In genomic region chr2:166375736-166376487, GRCh38 we compare ENCODE assay signal across 8 cellular contexts. TPM values are rescaled to one million over a fixed set of nuclear protein-coding genes. Genes with fewer than 3 reads are reported as not detected.
DNase-seq lines count a peak whose midpoint lies in the region; ATAC-seq, FAIRE-seq and TF ChIP-seq lines count a peak whose summit lies in the region.

Gene SCN9A, minus strand, starts transcription at chr2:166375944. Its CDS starts 64,188 bp downstream, at chr2:166311756.

- H3K27me3 ChIP-seq in BJ (ENCODE audit: control insufficient read depth, insufficient read depth, low read length): no peaks in the 10 kb centered on the region
- H3K27me3 ChIP-seq in PC-3 (ENCODE audit: low read length): peaks cover 6% of the 10 kb centered on the region; the same call in 1 of the 2 replicates
- no peaks in the 10 kb centered on the region for H3K27me3 ChIP-seq in brain microvascular endothelial cell (replicated peaks)
- no peaks in the 10 kb centered on the region for H3K27me3 ChIP-seq in rectal smooth muscle tissue (ENCODE audit: control insufficient read depth, insufficient read depth, low read length)

- 0 out of 2 replicates have a peak, but pooled peaks have one; percentile 0 for TF ChIP-seq CTCF in BJ (IDR thresholded peaks at IDR 0.05; ENCODE audit: insufficient read depth, low read depth, low read length)
- TF ChIP-seq CTCF in PC-3 (conservative IDR thresholded peaks at IDR 0.05; ENCODE audit: low read depth, low read length): peak; percentile 50
- TF ChIP-seq CTCF in brain microvascular endothelial cell (IDR thresholded peaks at IDR 0.05; ENCODE audit: low read depth, low read length, missing control alignments): peak; percentile 3

- ATAC-seq in GM19372 (IDR thresholded peaks at IDR 0.05; ENCODE audit: low read depth, unreplicated experiment) (peak; percentile 64), PC-3 (peak; percentile 90)

- H3K4me1 ChIP-seq in PC-3 (ENCODE audit: insufficient read depth, low read length): peaks cover 14% of the 10 kb centered on the region
- no peaks in the 10 kb centered on the region for H3K4me1 ChIP-seq in rectal smooth muscle tissue (ENCODE audit: control insufficient read depth, insufficient read depth, low read length)

- no peaks in the 10 kb centered on the region for H3F3A ChIP-seq in PC-3 (ENCODE audit: low read length, unreplicated experiment)

- DNase-seq in BJ (ENCODE audit: low read depth) (no peak), HTR-8/SVneo (ENCODE audit: insufficient read length, low spot score) (peak; percentile 56), PC-3 (peak; percentile 92), brain microvascular endothelial cell (peak; percentile 42), GM19240 (ENCODE audit: insufficient read length, low spot score) (no peak)

- H3K9ac ChIP-seq in PC-3 (ENCODE audit: low read length) (peak within 1 kb of the TSS; percentile 11; the same call in 1 of the 2 replicates), rectal smooth muscle tissue (ENCODE audit: low read length) (no peak within 1 kb of the TSS)

- H3K4me2 ChIP-seq in PC-3 (ENCODE audit: low read length): peak within 1 kb of the TSS; percentile 95

- CTCF ChIA-PET in BJ (lab: Yijun Ruan, JAX) (interaction anchor here (0.7 to 4.8 kb wide), 7 partner anchors 9 to 196 kb away, joined by 3 to 26 read pairs (median 3); no protein-coding TSS in a partner anchor), PC-3 (lab: Charles Lee) (interaction anchor here (0.6 to 1.9 kb wide), 6 partner anchors 13 to 221 kb away, joined by 3 to 14 read pairs (median 4); no protein-coding TSS in a partner anchor)

- H3K36me3 ChIP-seq in BJ (ENCODE audit: control insufficient read depth, insufficient read depth, low read length) (no peaks in the 10 kb centered on the region), PC-3 (ENCODE audit: low read depth, low read length) (no peaks in the 10 kb centered on the region), brain microvascular endothelial cell (replicated peaks) (no peaks in the 10 kb centered on the region), rectal smooth muscle tissue (ENCODE audit: control insufficient read depth, insufficient read depth, low read length) (no peaks in the 10 kb centered on the region)

- POLR2A ChIA-PET in BJ (lab: Charles Lee): interaction anchor here (0.6 kb wide), 1 partner anchor 8 kb away, joined by 4 read pairs; no protein-coding TSS in a partner anchor
- POLR2A ChIA-PET in PC-3 (lab: Charles Lee; ENCODE audit: unreplicated experiment): interaction anchor here (0.6 kb wide), 3 partner anchors 43 to 582 kb away, joined by 3 to 10 read pairs (median 6); partner anchors contain the start of gene GALNT3

- intact Hi-C loops in PC-3 (cut with micrococcal nuclease): loop anchor here (5.0 kb wide), 2 partner anchors 139 to 424 kb away; partner anchors contain the start of gene TTC21B

- peak within 1 kb of the TSS; percentile 78 for H3K4me3 ChIP-seq in BJ (ENCODE audit: low read depth, low read length)
- peak within 1 kb of the TSS; percentile 79 for H3K4me3 ChIP-seq in PC-3 (ENCODE audit: low read length)
- H3K4me3 ChIP-seq in brain microvascular endothelial cell (ENCODE audit: low read depth, low read length): peak within 1 kb of the TSS; percentile 71
- peak within 1 kb of the TSS; percentile 87 for H3K4me3 ChIP-seq in iPS-11a (ENCODE audit: low read depth, low read length)
- H3K4me3 ChIP-seq in rectal smooth muscle tissue (ENCODE audit: low read length): peak within 1 kb of the TSS; percentile 69

- H3K9me2 ChIP-seq in PC-3 (replicated peaks; ENCODE audit: low read length): no peaks in the 10 kb centered on the region

- peak; percentile 69 for FAIRE-seq in HTR-8/SVneo (lab: Jason Lieb, UNC)

- in situ Hi-C loops in brain microvascular endothelial cell (cut with HindIII; ENCODE audit: low pct_ligation_motif_present, low sequenced_read_pairs): loop anchor here (25.0 kb wide), 1 partner anchor 189 kb away; no protein-coding TSS in a partner anchor

- H4K20me1 ChIP-seq in PC-3 (ENCODE audit: low read length): no peaks in the 10 kb centered on the region

- H3K27ac ChIP-seq in PC-3 (ENCODE audit: low read length): no peak within 1 kb of the TSS
- peak within 1 kb of the TSS; percentile 3 for H3K27ac ChIP-seq in brain microvascular endothelial cell
- peak within 1 kb of the TSS; percentile 77 for H3K27ac ChIP-seq in rectal smooth muscle tissue (ENCODE audit: low read depth, low read length)

- H2AFZ ChIP-seq in PC-3 (ENCODE audit: low read length): peak within 1 kb of the TSS; percentile 95

- TSS peak; percentile 79 for BruUV-seq in PC-3 (replicated peaks; lab: Mats Ljungman, UMichigan)

- H3K79me2 ChIP-seq in PC-3 (ENCODE audit: low read length): no peaks in the 10 kb centered on the region

- no peaks in the 10 kb centered on the region for H3K9me3 ChIP-seq in PC-3 (ENCODE audit: low read length)

RNA-seq across cellular contexts. Expression of gene SCN9A, which starts in this region (rescaled TPM):
- 19.4 and 38.8 TPM in 2 replicates for polyA plus RNA-seq in BJ (2011; rRNA removed)
- 74.4 and 90.4 TPM in 2 replicates for polyA minus RNA-seq in BJ (2011; rRNA and poly(A)+ RNA removed)
- total RNA-seq in PC-3 (2014; rRNA removed): 3.4 and 7.0 TPM in 2 replicates

Comparison
In these comparisons a context has a peak if more than half of its experiments do, and no peak if none do; other contexts are left out.
1. DNase-seq: peak in HTR-8/SVneo (single experiment), PC-3 (single experiment) and brain microvascular endothelial cell (single experiment); none in BJ (single experiment) and GM19240 (single experiment).
2. CTCF ChIP-seq: peak in every context shown above with its lines; median percentile 50 in PC-3; 3 in brain microvascular endothelial cell; 0 in BJ.
3. Peak in every context shown above with its lines, with median percentiles within 50 percentile points of each other: H3K4me3 ChIP-seq.